ENCODE assay signal across 1 cellular context in genomic region chr9:131704988-131705387, GRCh38.
TF ChIP-seq lines count a peak whose summit lies in the region.

No MANE protein-coding gene starts in this region.

TF ChIP-seq in GM23338, 12 proteins besides CTCF, POLR2A, EP300 and RAD21:
- TF ChIP-seq ZNF462 (CRISPR knock-in tag; IDR thresholded peaks at IDR 0.05) (no peak), STAT1 (IDR thresholded peaks at IDR 0.05; ENCODE audit: unreplicated experiment) (no peak), ETS1 (IDR thresholded peaks at IDR 0.05) (no peak), JUNB (IDR thresholded peaks at IDR 0.05; ENCODE audit: unreplicated experiment) (no peak), NANOG (IDR thresholded peaks at IDR 0.05; ENCODE audit: borderline replicate concordance) (no peak), EZH2phosphoT487 (IDR thresholded peaks at IDR 0.05; ENCODE audit: unreplicated experiment) (no peak), ZNF114 (CRISPR knock-in tag; IDR thresholded peaks at IDR 0.05) (no peak), CREB1 (CRISPR knock-in tag; IDR thresholded peaks at IDR 0.05; ENCODE audit: low read depth) (no peak), ZNF331 (CRISPR knock-in tag; IDR thresholded peaks at IDR 0.05; ENCODE audit: low read depth) (no peak), POLR2AphosphoS5 (IDR thresholded peaks at IDR 0.05; ENCODE audit: low read depth) (no peak), EZH2 (IDR thresholded peaks at IDR 0.05; ENCODE audit: low read depth, unreplicated experiment) (no peak), REST (IDR thresholded peaks at IDR 0.05; ENCODE audit: unreplicated experiment) (no peak)
